In the genomic region with DNA sequence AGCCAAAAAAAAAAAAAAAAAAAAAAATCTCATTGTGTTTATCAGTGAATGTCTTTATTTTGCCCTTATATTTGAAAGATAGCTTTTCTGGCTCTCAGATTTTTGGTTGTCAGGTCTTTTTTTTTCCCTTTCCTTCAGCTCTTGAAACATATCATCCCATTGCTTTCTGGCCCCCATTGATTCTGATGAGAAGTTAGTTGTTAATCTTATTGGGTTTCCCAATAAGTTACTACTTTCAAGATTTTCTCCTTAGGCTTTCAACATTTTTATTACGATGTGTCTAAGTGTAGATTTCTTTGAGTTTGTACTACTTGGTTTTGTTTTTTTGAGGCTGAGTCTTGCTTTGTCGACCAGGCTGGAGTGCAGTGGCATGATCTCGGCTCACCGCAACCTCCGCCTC, we compare ENCODE assay signal across 29 cellular contexts.
"Had no signal": no experiment of that assay in that cellular context is flagged by ENCODE, and none has a peak within 500 bp of the region (broad histone marks: within the 10 kb centered on the region; RNA-seq: fewer than 3 reads in every experiment).

No MANE protein-coding gene starts in this region.

- H3K27ac ChIP-seq: left lung, lower lobe of right lung, pancreas, sigmoid colon, spleen, stomach, testis, thyroid gland, transverse colon, upper lobe of left lung, vagina had no signal

- H3K27me3 Mint-ChIP-seq: stimulated activated memory B cell treated with anti-CD40 and anti-IgM and Interleukin-4, amounts not matched to agents 10 μg/mL and 1 μg/mL and 100 μg/mL, for 72 hours had no signal

- H3K4me3 ChIP-seq: left lung, lower lobe of right lung, pancreas, prostate gland, sigmoid colon, spleen, stomach, testis, thyroid gland, transverse colon, upper lobe of left lung, vagina had no signal

- H3K27me3 ChIP-seq: left lung, pancreas, sigmoid colon, spleen, stomach, testis, thyroid gland, transverse colon, upper lobe of left lung, vagina had no signal

- H3K27ac Mint-ChIP-seq: naive thymus-derived CD8-positive, alpha-beta T cell; nephron; stimulated activated memory B cell treated with anti-CD40 and anti-IgM and Interleukin-4, amounts not matched to agents 10 μg/mL and 1 μg/mL and 100 μg/mL, for 72 hours had no signal

- ATAC-seq: left cardiac atrium; left lung; lower lobe of right lung; naive thymus-derived CD8-positive, alpha-beta T cell; pancreas; right cardiac atrium; stimulated activated memory B cell treated with anti-CD40 and anti-IgM and Interleukin-4, amounts not matched to agents 10 μg/mL and 1 μg/mL and 100 μg/mL, for 72 hours; stimulated activated naive CD8-positive, alpha-beta T cell treated with anti-CD3 and anti-CD28 coated beads, Interleukin-15, Interleukin-2, amounts not matched to agents 100 U/mL and 50 U/mL, for 24 hours had no signal

- H3K4me1 ChIP-seq: left lung, lower lobe of right lung, pancreas, prostate gland, sigmoid colon, spleen, stomach, testis, thyroid gland, upper lobe of left lung, vagina had no signal

- DNase-seq: hippocampal formation; kidney glomerular epithelial cell; left cardiac atrium; left lung; lower lobe of right lung; mammary epithelial cell; mesenchymal stem cell; naive thymus-derived CD8-positive, alpha-beta T cell; nucleus accumbens; pancreas; posterior cingulate gyrus; retina; right cardiac atrium; sigmoid colon; small intestine; spleen; stimulated activated CD4-positive, alpha-beta T cell treated with anti-CD3 and anti-CD28 coated beads, Interleukin-4, amount 100 ng/mL, for 24 hours; stimulated activated naive CD8-positive, alpha-beta T cell treated with anti-CD3 and anti-CD28 coated beads, Interleukin-15, Interleukin-2, amounts not matched to agents 100 U/mL and 50 U/mL, for 24 hours; stomach; testis; thyroid gland; transverse colon; upper lobe of left lung had no signal

- FAIRE-seq: keratinocyte, pancreas, small intestine had no signal

- H3K36me3 ChIP-seq: left lung, lower lobe of right lung, pancreas, prostate gland, sigmoid colon, spleen, stomach, thyroid gland, transverse colon, upper lobe of left lung, vagina had no signal

- H3K4me3 Mint-ChIP-seq: naive thymus-derived CD8-positive, alpha-beta T cell; nephron; neural crest cell; stimulated activated memory B cell treated with anti-CD40 and anti-IgM and Interleukin-4, amounts not matched to agents 10 μg/mL and 1 μg/mL and 100 μg/mL, for 72 hours had no signal

- H3K36me3 Mint-ChIP-seq: stimulated activated memory B cell treated with anti-CD40 and anti-IgM and Interleukin-4, amounts not matched to agents 10 μg/mL and 1 μg/mL and 100 μg/mL, for 72 hours had no signal

- H3K9me3 ChIP-seq: pancreas, prostate gland, testis, thyroid gland, vagina had no signal

- H3K4me1 Mint-ChIP-seq: nephron; neural crest cell; stimulated activated memory B cell treated with anti-CD40 and anti-IgM and Interleukin-4, amounts not matched to agents 10 μg/mL and 1 μg/mL and 100 μg/mL, for 72 hours had no signal
